In the genomic region with DNA sequence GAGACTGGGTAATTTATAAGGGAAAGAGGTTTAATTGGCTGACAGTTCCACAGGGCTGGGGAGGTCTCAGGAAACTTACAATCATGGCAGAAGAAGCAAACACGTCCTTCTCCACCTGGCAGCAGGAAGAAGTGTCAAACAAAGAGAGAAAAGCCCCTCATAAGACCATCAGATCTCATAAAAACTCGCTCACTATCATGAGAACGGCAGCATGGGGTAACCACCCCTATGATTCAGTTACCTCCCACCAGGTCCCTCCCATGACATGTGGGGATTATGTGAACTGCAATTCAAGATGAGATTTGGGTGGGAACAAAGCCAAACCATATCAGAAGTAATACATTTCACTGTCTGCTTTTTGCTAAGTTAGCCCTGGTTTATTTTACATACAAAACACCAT, we compare ENCODE assay signal across 14 cellular contexts.
DNase-seq lines count a peak whose midpoint lies in the region; TF ChIP-seq lines count a peak whose summit lies in the region.
"Had no signal": no experiment of that assay in that cellular context is flagged by ENCODE, and none has a peak within 500 bp of the region (broad histone marks: within the 10 kb centered on the region; RNA-seq: fewer than 3 reads in every experiment).

No MANE protein-coding gene starts in this region.

- no peaks in the 10 kb centered on the region for H3K9me3 Mint-ChIP-seq in glutamatergic neuron (ENCODE audit: unreplicated experiment)
- H3K9me3 Mint-ChIP-seq: CD14-positive monocyte; CD8-positive, alpha-beta T cell had no signal

- no peak overlapping the region for H3K4me3 Mint-ChIP-seq in glutamatergic neuron (ENCODE audit: unreplicated experiment)
- H3K4me3 Mint-ChIP-seq: CD14-positive monocyte; CD8-positive, alpha-beta T cell had no signal

- TF ChIP-seq CTCF in KMS-11 (conservative IDR thresholded peaks at IDR 0.05; ENCODE audit: low read depth, low read length) (no peak), glutamatergic neuron (IDR thresholded peaks at IDR 0.05; ENCODE audit: partially characterized antibody, unreplicated experiment) (peak; percentile 13)

- no peaks in the 10 kb centered on the region for H3K27me3 ChIP-seq in KMS-11 (ENCODE audit: insufficient read depth, low read depth)

- H3K27ac ChIP-seq in KMS-11 = peak overlapping the region; percentile 74
- H3K27ac ChIP-seq: A549 had no signal

- H3K36me3 Mint-ChIP-seq in glutamatergic neuron (ENCODE audit: unreplicated experiment) = no peaks in the 10 kb centered on the region
- H3K36me3 Mint-ChIP-seq: CD14-positive monocyte; CD8-positive, alpha-beta T cell had no signal

- peaks cover 44% of the 10 kb centered on the region for H3K4me1 ChIP-seq in KMS-11 (ENCODE audit: low read depth, poor library complexity, severe bottlenecking)
- H3K4me1 ChIP-seq: A549 had no signal

- DNase-seq in RPMI8226 (peak; percentile 17), glutamatergic neuron (no peak), epidermal melanocyte (ENCODE audit: insufficient read length, low spot score) (no peak), glomerular visceral epithelial cell (ENCODE audit: extremely low spot score) (no peak), activated gamma-delta T cell treated with Interleukin-2 at 50 U/mL for 16 hours (no peak)
- DNase-seq: CD8-positive, alpha-beta T cell; COR-L47; DMS153; DMS79 treated with DMSO at 0.1 percent for 48 hours; GDM1; HCEC 1CT had no signal

- H3K27me3 Mint-ChIP-seq in glutamatergic neuron (ENCODE audit: unreplicated experiment) = peaks cover 3% of the 10 kb centered on the region

- no peaks in the 10 kb centered on the region for H3K36me3 ChIP-seq in KMS-11 (ENCODE audit: insufficient read depth)

- H3K4me1 Mint-ChIP-seq in glutamatergic neuron (ENCODE audit: low read depth, unreplicated experiment) = peaks cover 6% of the 10 kb centered on the region

- no peaks in the 10 kb centered on the region for H3K79me2 ChIP-seq in KMS-11 (ENCODE audit: insufficient read depth, low read depth)

- no peak overlapping the region for H3K27ac Mint-ChIP-seq in glutamatergic neuron (ENCODE audit: unreplicated experiment)
- H3K27ac Mint-ChIP-seq: CD14-positive monocyte; CD8-positive, alpha-beta T cell had no signal

- H3K9ac ChIP-seq in KMS-11 = peak overlapping the region; percentile 24; the same call in 1 of the 2 replicates

- H4K20me1 ChIP-seq in KMS-11 (ENCODE audit: insufficient read depth) = no peaks in the 10 kb centered on the region

- no peak overlapping the region for H3K4me3 ChIP-seq in KMS-11 (IDR thresholded peaks at IDR 0.05; ENCODE audit: insufficient read depth, low read depth, low read length)
- H3K4me3 ChIP-seq: A549 had no signal

- H3K4me2 ChIP-seq in KMS-11 = peak overlapping the region; percentile 60
- H3K4me2 ChIP-seq: A549 had no signal

- H2AFZ ChIP-seq in KMS-11 (ENCODE audit: low read depth) = peak overlapping the region; percentile 38
